ENCODE assay signal across 21 cellular contexts in genomic region chr10:86744067-86744725, GRCh38. TPM values are rescaled to one million over a fixed set of nuclear protein-coding genes. Genes with fewer than 3 reads are reported as not detected.
DNase-seq lines count a peak whose midpoint lies in the region; ATAC-seq lines count a peak whose summit lies in the region.
"Had no signal": no experiment of that assay in that cellular context is flagged by ENCODE, and none has a peak within 500 bp of the region (broad histone marks: within the 10 kb centered on the region; RNA-seq: fewer than 3 reads in every experiment).

No MANE protein-coding gene starts in this region.

- no peak overlapping the region for H3K4me3 ChIP-seq in right cardiac atrium (ENCODE audit: low read length)
- H3K4me3 ChIP-seq: pancreas, smooth muscle cell, tibial nerve had no signal

- DNase-seq in right cardiac atrium, result no peak
- no peak for DNase-seq in left ventricle myocardium superior
- DNase-seq in iris pigment epithelial cell (ENCODE audit: low read depth), result peak; percentile 25
- no peak for DNase-seq in sciatic nerve (ENCODE audit: low spot score)
- DNase-seq in globus pallidus (ENCODE audit: low spot score), result no peak
- no peak for DNase-seq in nucleus accumbens (lab: John Stamatoyannopoulos, UW)
- DNase-seq in LoVo (ENCODE audit: low spot score), result no peak
- DNase-seq: activated CD4-positive, CD25-positive, alpha-beta regulatory T cell; DMS153; effector memory CD8-positive, alpha-beta T cell; Kasumi-1; NCI-H1105 treated with DMSO at 0.1 percent for 48 hours; NCI-H69; OCI-M1; pancreas; stimulated activated CD4-positive, alpha-beta T cell treated with anti-CD3 and anti-CD28 coated beads, Interleukin-4, amount 100 ng/mL, for 24 hours; T-helper 17 cell had no signal

- ATAC-seq in right cardiac atrium (peak; percentile 19 to 39), left ventricle myocardium superior (no peak), sciatic nerve (peak; percentile 89)
- ATAC-seq in activated CD4-positive, CD25-positive, alpha-beta regulatory T cell treated with anti-CD3 and anti-CD28 coated beads, Interleukin-2, amount 50 U/mL, for 24 hours, result no peak
- ATAC-seq: effector memory CD8-positive, alpha-beta T cell; T-helper 17 cell had no signal

- H3K9me3 ChIP-seq in right cardiac atrium (ENCODE audit: control insufficient read depth, low read length), result no peaks in the 10 kb centered on the region
- H3K9me3 ChIP-seq: pancreas, tibial nerve had no signal

- H3K4me1 ChIP-seq in right cardiac atrium (ENCODE audit: control insufficient read depth, insufficient read depth, low read length), result no peaks in the 10 kb centered on the region
- H3K4me1 ChIP-seq: pancreas had no signal

- intact Hi-C loops in right cardiac atrium (cut with DNase I), result no loop called here
- intact Hi-C loops in left ventricle myocardium superior (cut with micrococcal nuclease), result no loop called here
- intact Hi-C loops in sciatic nerve (cut with DNase I), result no loop called here

- H3K27ac ChIP-seq in right cardiac atrium (ENCODE audit: low read length), result no peak overlapping the region
- H3K27ac ChIP-seq: C4-2B, pancreas had no signal

- WGBS in right cardiac atrium, result 64% methylated on average over 7 of the region's 7 CpGs

- no peaks in the 10 kb centered on the region for H3K27me3 ChIP-seq in right cardiac atrium (ENCODE audit: control insufficient read depth, insufficient read depth)
- H3K27me3 ChIP-seq: pancreas, tibial nerve had no signal

RNA-seq across cellular contexts. Expression of gene BMPR1A, which starts 12.2 kb away (rescaled TPM):
- total RNA-seq in right cardiac atrium (10 to 100 TPM; 60.4 to 92.0 (median 65.6) TPM), left ventricle myocardium superior (48.4 TPM), sciatic nerve (76.0 TPM)
- polyA plus RNA-seq in right cardiac atrium, result 10.8 TPM

Comparison
In these comparisons a context has a peak if more than half of its experiments do, and no peak if none do; other contexts are left out.
1. ATAC-seq: peak in right cardiac atrium (2 of 2) and sciatic nerve (single experiment); none in left ventricle myocardium superior (single experiment) and activated CD4-positive, CD25-positive, alpha-beta regulatory T cell treated with anti-CD3 and anti-CD28 coated beads, Interleukin-2, amount 50 U/mL, for 24 hours (0 of 2).